In the genomic region with DNA sequence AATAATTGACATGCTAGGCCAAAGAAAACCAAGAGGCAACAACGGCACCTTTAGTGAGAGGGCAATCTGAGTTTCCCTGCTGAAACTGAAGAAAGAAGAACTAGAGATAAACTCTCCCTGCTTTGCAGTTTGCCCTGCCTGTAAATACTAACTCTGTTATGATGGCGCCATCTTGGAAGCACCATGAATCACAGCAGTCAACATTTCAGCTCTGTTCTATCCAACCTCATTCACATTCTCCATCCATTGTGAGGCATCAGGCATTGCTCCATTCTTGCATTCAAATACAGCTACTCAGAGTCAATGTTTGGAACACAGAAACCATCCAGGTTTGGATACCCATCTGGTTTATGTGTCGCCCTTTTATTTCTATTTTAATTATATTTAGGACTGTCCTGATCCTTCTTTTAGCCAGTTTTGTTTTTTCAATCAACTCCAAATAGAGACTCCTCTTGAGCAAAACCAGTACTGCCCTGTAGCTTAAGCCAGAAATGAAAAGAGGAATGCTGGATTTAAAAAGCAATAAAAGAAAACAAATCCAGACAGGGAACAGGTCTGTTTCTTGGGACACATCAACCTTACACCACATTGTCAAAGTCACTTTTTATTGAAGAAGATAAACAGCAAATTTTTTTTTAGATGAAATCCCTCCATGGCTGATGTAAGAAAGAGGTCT, we compare ENCODE assay signal across 24 cellular contexts. TPM values are rescaled to one million over a fixed set of nuclear protein-coding genes. Genes with fewer than 3 reads are reported as not detected.
DNase-seq lines count a peak whose midpoint lies in the region; ATAC-seq, FAIRE-seq and TF ChIP-seq lines count a peak whose summit lies in the region.
"Had no signal": no experiment of that assay in that cellular context is flagged by ENCODE, and none has a peak within 500 bp of the region (broad histone marks: within the 10 kb centered on the region; RNA-seq: fewer than 3 reads in every experiment).

No MANE protein-coding gene starts in this region.

- FAIRE-seq in GM12892 (lab: Jason Lieb, UNC), result peak; percentile 17
- FAIRE-seq: A549, GM12891 had no signal

- H4K20me1 ChIP-seq in OCI-LY1 (ENCODE audit: insufficient read depth, low read length), result no peaks in the 10 kb centered on the region
- H4K20me1 ChIP-seq: BLaER1 had no signal

- no peak overlapping the region; the same call in 1 of the 2 replicates for H2AFZ ChIP-seq in OCI-LY1 (ENCODE audit: low read length)

- H3K9me3 ChIP-seq in OCI-LY1 (ENCODE audit: low read length) (no peaks in the 10 kb centered on the region), esophagus muscularis mucosa (no peaks in the 10 kb centered on the region), sigmoid colon (no peaks in the 10 kb centered on the region)
- no peaks in the 10 kb centered on the region for H3K9me3 ChIP-seq in CD4-positive, alpha-beta T cell (ENCODE audit: control insufficient read depth, low read length)
- H3K9me3 ChIP-seq: A549, BLaER1 had no signal

- no peak for TF ChIP-seq EP300 in esophagus muscularis mucosa (IDR thresholded peaks at IDR 0.05)
- TF ChIP-seq EP300 in sigmoid colon (IDR thresholded peaks at IDR 0.05), result peak in 2 of 4 donors; percentile 2 to 31

- H3K4me1 Mint-ChIP-seq in activated T-cell treated with anti-CD3 and anti-CD28 coated beads, Interleukin-2, amount 50 U/mL, for 72 hours (ENCODE audit: low read depth), result peaks cover 12% of the 10 kb centered on the region
- no peaks in the 10 kb centered on the region for H3K4me1 Mint-ChIP-seq in CD4-positive, alpha-beta T cell (ENCODE audit: low read depth)

- H3K79me2 ChIP-seq in OCI-LY1 (ENCODE audit: insufficient read depth, low read length), result no peaks in the 10 kb centered on the region

- ATAC-seq in activated T-cell treated with anti-CD3 and anti-CD28 coated beads, Interleukin-2, amount 50 U/mL, for 72 hours (replicated peaks in 1 of 2), result no peak
- no peak for ATAC-seq in CD4-positive, alpha-beta T cell (ENCODE audit: poor library complexity)
- ATAC-seq in GM19035 (IDR thresholded peaks at IDR 0.05; ENCODE audit: unreplicated experiment) (no peak), HG03159 (IDR thresholded peaks at IDR 0.05; ENCODE audit: unreplicated experiment) (no peak)
- ATAC-seq: A549 had no signal

- no peak for TF ChIP-seq POLR2A in GM12892 (IDR thresholded peaks at IDR 0.05; ENCODE audit: low read depth, low read length)
- no peak for TF ChIP-seq POLR2A in esophagus muscularis mucosa (IDR thresholded peaks at IDR 0.05; ENCODE audit: low read depth)
- no peak for TF ChIP-seq POLR2A in sigmoid colon (IDR thresholded peaks at IDR 0.05)

- H3K4me3 Mint-ChIP-seq in activated T-cell treated with anti-CD3 and anti-CD28 coated beads, Interleukin-2, amount 50 U/mL, for 72 hours, result no peak overlapping the region
- H3K4me3 Mint-ChIP-seq in CD4-positive, alpha-beta T cell, result no peak overlapping the region
- H3K4me3 Mint-ChIP-seq: CD8-positive, alpha-beta memory T cell; H9; IgD-negative memory B cell had no signal

- no peaks in the 10 kb centered on the region for H3K36me3 Mint-ChIP-seq in activated T-cell treated with anti-CD3 and anti-CD28 coated beads, Interleukin-2, amount 50 U/mL, for 72 hours (ENCODE audit: insufficient read depth in 2 of 2)
- no peaks in the 10 kb centered on the region for H3K36me3 Mint-ChIP-seq in CD4-positive, alpha-beta T cell (ENCODE audit: low read depth)
- H3K36me3 Mint-ChIP-seq: IgD-negative memory B cell had no signal

- H3K4me2 ChIP-seq in OCI-LY1 (ENCODE audit: low read length), result no peak overlapping the region
- H3K4me2 ChIP-seq: A549, BLaER1 had no signal

- no peaks in the 10 kb centered on the region for H3K9me2 ChIP-seq in OCI-LY1 (ENCODE audit: low read depth, low read length)

- no peak overlapping the region for H3K27ac Mint-ChIP-seq in activated T-cell treated with anti-CD3 and anti-CD28 coated beads, Interleukin-2, amount 50 U/mL, for 72 hours
- no peak overlapping the region for H3K27ac Mint-ChIP-seq in CD4-positive, alpha-beta T cell
- H3K27ac Mint-ChIP-seq: CD8-positive, alpha-beta memory T cell; H9; IgD-negative memory B cell had no signal

- WGBS in esophagus muscularis mucosa, result 45% methylated on average over 3 of the region's 3 CpGs
- WGBS in sigmoid colon, 2 donors, result 67 to 84% methylated on average over 3 of the region's 3 CpGs

- no peaks in the 10 kb centered on the region for H3K9me3 Mint-ChIP-seq in activated T-cell treated with anti-CD3 and anti-CD28 coated beads, Interleukin-2, amount 50 U/mL, for 72 hours
- no peaks in the 10 kb centered on the region for H3K9me3 Mint-ChIP-seq in CD4-positive, alpha-beta T cell
- H3K9me3 Mint-ChIP-seq: CD8-positive, alpha-beta memory T cell; H9; IgD-negative memory B cell had no signal

- POLR2A ChIA-PET in CD4-positive, alpha-beta T cell (lab: Charles Lee), result interaction anchor here (0.6 kb wide), 1 partner anchor 17 kb away, joined by 3 read pairs; no protein-coding TSS in a partner anchor

- H3K27me3 Mint-ChIP-seq in activated T-cell treated with anti-CD3 and anti-CD28 coated beads, Interleukin-2, amount 50 U/mL, for 72 hours (ENCODE audit: low read depth), result no peaks in the 10 kb centered on the region
- no peaks in the 10 kb centered on the region for H3K27me3 Mint-ChIP-seq in CD4-positive, alpha-beta T cell
- H3K27me3 Mint-ChIP-seq: IgD-negative memory B cell had no signal

- peak overlapping the region; percentile 60 for H3K27ac ChIP-seq in OCI-LY1 (ENCODE audit: low read depth, low read length, poor library complexity, severe bottlenecking)
- H3K27ac ChIP-seq in esophagus muscularis mucosa (replicated peaks in 1 of 4), result peak overlapping the region; percentile 44 to 69 (median 64)
- H3K27ac ChIP-seq in sigmoid colon, result peak overlapping the region; percentile 50 to 85 (median 73)
- H3K27ac ChIP-seq in CD4-positive, alpha-beta T cell (ENCODE audit: low read depth, low read length), result no peak overlapping the region
- H3K27ac ChIP-seq: A549, BLaER1 had no signal

- no peak overlapping the region for H3K9ac ChIP-seq in OCI-LY1 (ENCODE audit: low read length)
- H3K9ac ChIP-seq: BLaER1 had no signal

- no peak overlapping the region for H3K4me3 ChIP-seq in OCI-LY1 (ENCODE audit: low read depth, low read length, poor library complexity, severe bottlenecking)
- H3K4me3 ChIP-seq in esophagus muscularis mucosa, result no peak overlapping the region
- no peak overlapping the region for H3K4me3 ChIP-seq in sigmoid colon
- H3K4me3 ChIP-seq: A549, BLaER1 had no signal

- H3F3A ChIP-seq in OCI-LY1 (ENCODE audit: insufficient read depth, low read length), result no peaks in the 10 kb centered on the region

- peaks cover 85% of the 10 kb centered on the region for H3K4me1 ChIP-seq in OCI-LY1 (ENCODE audit: insufficient read depth, low read length, severe bottlenecking)
- H3K4me1 ChIP-seq in esophagus muscularis mucosa, result peaks cover 6 to 44% (median 32%) of the 10 kb centered on the region in 4 donors
- peaks cover 0 to 50% (median 38%) of the 10 kb centered on the region in 4 donors for H3K4me1 ChIP-seq in sigmoid colon
- H3K4me1 ChIP-seq: A549, BLaER1 had no signal

- no peaks in the 10 kb centered on the region for H3K36me3 ChIP-seq in OCI-LY1 (ENCODE audit: insufficient read depth, low read length)
- H3K36me3 ChIP-seq in esophagus muscularis mucosa, result no peaks in the 10 kb centered on the region
- no peaks in the 10 kb centered on the region for H3K36me3 ChIP-seq in sigmoid colon
- H3K36me3 ChIP-seq: BLaER1 had no signal

- CTCF ChIA-PET in CD4-positive, alpha-beta T cell (lab: Charles Lee), result no interaction called here

- no peaks in the 10 kb centered on the region for H3K27me3 ChIP-seq in OCI-LY1 (ENCODE audit: insufficient read depth, low read length)
- no peaks in the 10 kb centered on the region for H3K27me3 ChIP-seq in esophagus muscularis mucosa
- H3K27me3 ChIP-seq in sigmoid colon, result no peaks in the 10 kb centered on the region
- H3K27me3 ChIP-seq in CD4-positive, alpha-beta T cell (ENCODE audit: control insufficient read depth, insufficient read depth, low read length), result no peaks in the 10 kb centered on the region
- H3K27me3 ChIP-seq: BLaER1 had no signal

- intact Hi-C loops in esophagus muscularis mucosa (cut with DNase I), result no loop called here
- intact Hi-C loops in sigmoid colon (cut with DNase I), result loop anchor here (1.0 kb wide), 1 partner anchor 33 kb away; no protein-coding TSS in a partner anchor
- intact Hi-C loops in CD4-positive, alpha-beta T cell (cut with DNase I, micrococcal nuclease), result no loop called here

- DNase-seq in GM12892 (ENCODE audit: insufficient read length) (no peak), esophagus muscularis mucosa (ENCODE audit: extremely low spot score) (no peak), sigmoid colon (no peak)
- no peak for DNase-seq in activated T-cell treated with anti-CD3 and anti-CD28 coated beads, Interleukin-2, amount 50 U/mL, for 72 hours
- DNase-seq in CD4-positive, alpha-beta T cell, result no peak
- DNase-seq: CD8-positive, alpha-beta memory T cell; DMS53; EL; H9; Karpas-422; NCI-H1092; NCI-H146; NCI-H2081; NCI-H2171 treated with DMSO at 0.1 percent for 48 hours; NCI-H526 treated with DMSO at 0.1 percent for 48 hours; NK-92 treated with Interleukin-12 subunit alpha and Interleukin-12 subunit beta, amount 100 ng/mL, for 24 hours; SHP77 treated with DMSO at 0.1 percent for 48 hours had no signal

- TF ChIP-seq CTCF in OCI-LY1 (IDR thresholded peaks at IDR 0.05; ENCODE audit: low read length) (no peak), esophagus muscularis mucosa (IDR thresholded peaks at IDR 0.05) (no peak), sigmoid colon (IDR thresholded peaks at IDR 0.05) (no peak)
- TF ChIP-seq CTCF in CD4-positive, alpha-beta T cell (IDR thresholded peaks at IDR 0.05), result no peak

RNA-seq across cellular contexts. Expression of a gene that starts 33.4 kb away (rescaled TPM):
- polyA plus RNA-seq in GM12892 (2012; ENCODE audit: missing spikeins), result 67.8 TPM
- total RNA-seq in esophagus muscularis mucosa (10 to 100 TPM; 40.4 to 60.2 (median 53.6) TPM), sigmoid colon (10 to 100 TPM; 39.2 to 60.9 (median 54.1) TPM)
- polyA plus RNA-seq in sigmoid colon, result 100 to 1,000 TPM in 1 of 3 donors, 10 to 100 TPM in 2; 34.9 to 116 (median 88.9) TPM
- total RNA-seq in activated T-cell treated with anti-CD3 and anti-CD28 coated beads, Interleukin-2, amount 50 U/mL, for 72 hours, result 10 to 100 TPM; 57.3 to 62.9 TPM
- 10 to 100 TPM; 96.9 to 97.2 TPM for total RNA-seq in CD4-positive, alpha-beta T cell

RNA-seq across cellular contexts. Expression of a gene that starts 50.5 kb away (rescaled TPM):
- polyA plus RNA-seq in GM12892 (2012; ENCODE audit: missing spikeins), result 61.5 TPM
- total RNA-seq in esophagus muscularis mucosa, result 10 to 100 TPM; 46.1 to 70.5 (median 59.5) TPM
- total RNA-seq in sigmoid colon, result 10 to 100 TPM; 43.7 to 70.9 (median 59.7) TPM
- polyA plus RNA-seq in sigmoid colon, result 10 to 100 TPM; 18.0 to 49.2 (median 22.7) TPM
- 10 to 100 TPM; 71.3 to 79.4 TPM for total RNA-seq in activated T-cell treated with anti-CD3 and anti-CD28 coated beads, Interleukin-2, amount 50 U/mL, for 72 hours
- 10 to 100 TPM; 24.5 to 28.6 TPM for total RNA-seq in CD4-positive, alpha-beta T cell
